25 cellular contexts compared by ENCODE assay signal in the genomic region with DNA sequence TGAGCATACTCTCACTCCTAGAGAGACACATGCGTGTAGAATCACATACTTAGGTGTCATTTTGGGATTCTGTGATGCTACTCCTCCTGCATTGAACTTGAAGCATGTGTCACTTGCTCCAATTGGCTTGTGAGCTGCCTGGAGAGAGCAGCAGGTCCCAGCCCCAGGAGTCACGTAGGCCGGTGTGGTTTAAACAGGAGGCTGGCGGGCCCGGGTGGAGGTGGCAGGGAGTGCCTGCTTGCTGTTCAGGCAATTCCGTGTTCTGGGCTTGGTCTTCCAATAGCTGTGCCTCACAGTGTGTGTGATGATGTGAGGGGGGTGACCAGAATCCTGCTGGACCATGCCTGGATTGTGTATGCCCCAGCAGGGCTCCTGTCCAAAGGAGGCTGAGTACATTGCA.
"Had no signal": no experiment of that assay in that cellular context is flagged by ENCODE, and none has a peak within 500 bp of the region (broad histone marks: within the 10 kb centered on the region; RNA-seq: fewer than 3 reads in every experiment).

No MANE protein-coding gene starts in this region.

- H3K9me3 Mint-ChIP-seq: mesothelial cell of epicardium; naive B cell; natural killer cell; nephron progenitor cell; neural progenitor cell; stimulated activated naive CD8-positive, alpha-beta T cell treated with anti-CD3 and anti-CD28 coated beads, Interleukin-15, Interleukin-2, amounts not matched to agents 100 ng/mL and 50 ng/mL, for 24 hours; type B pancreatic cell had no signal

- DNase-seq: islet precursor cell; left ventricle myocardium inferior; mesendoderm; naive B cell; natural killer cell; nephron progenitor cell; ovary; stimulated activated CD4-positive, alpha-beta T cell treated with anti-CD3 and anti-CD28 coated beads, Interleukin-12 subunit alpha, Interleukin-12 subunit beta, amount 100 ng/mL, for 4 hours; stimulated activated CD4-positive, alpha-beta T cell treated with anti-CD3 and anti-CD28 coated beads, Interleukin-15, amount 100 ng/mL, for 24 hours; stimulated activated CD4-positive, alpha-beta T cell treated with anti-CD3 and anti-CD28 coated beads, Interleukin-2, amount 100 ng/mL, for 24 hours; stimulated activated CD4-positive, alpha-beta T cell treated with anti-CD3 and anti-CD28 coated beads, Interleukin-4, amount 100 ng/mL, for 1 hour; stimulated activated naive CD4-positive, alpha-beta T cell; substantia nigra; uterus had no signal

- H3K4me1 ChIP-seq: left ventricle myocardium inferior, neural progenitor cell, right atrium auricular region, tibial nerve, uterus had no signal

- H3K4me3 ChIP-seq: hepatocyte, left ventricle myocardium inferior, lung, neural progenitor cell, ovary, right atrium auricular region, skin epidermis, tibial nerve, uterus had no signal

- H3K9me3 ChIP-seq: left ventricle myocardium inferior, ovary, right atrium auricular region, tibial nerve, uterus had no signal

- ATAC-seq: natural killer cell, sciatic nerve had no signal

- H3K27ac Mint-ChIP-seq: mesothelial cell of epicardium, neural progenitor cell, progenitor cell of endocrine pancreas had no signal

- H3K27ac ChIP-seq: hepatocyte, left ventricle myocardium inferior, neural progenitor cell, ovary, right atrium auricular region, skin epidermis, tibial nerve, uterus had no signal

- H3K4me1 Mint-ChIP-seq: mesothelial cell of epicardium, nephron progenitor cell, neural progenitor cell had no signal

- H3K4me3 Mint-ChIP-seq: mesothelial cell of epicardium; naive B cell; natural killer cell; nephron progenitor cell; neural progenitor cell; stimulated activated naive CD8-positive, alpha-beta T cell treated with anti-CD3 and anti-CD28 coated beads, Interleukin-15, Interleukin-2, amounts not matched to agents 100 ng/mL and 50 ng/mL, for 24 hours; type B pancreatic cell had no signal

- H3K4me2 ChIP-seq: hepatocyte, neural progenitor cell had no signal

- H3K27me3 ChIP-seq: hepatocyte, neural progenitor cell, ovary, right atrium auricular region, tibial nerve, uterus had no signal

- H2AFZ ChIP-seq: hepatocyte, neural progenitor cell had no signal

- H3K27me3 Mint-ChIP-seq: naive B cell; progenitor cell of endocrine pancreas; stimulated activated naive CD8-positive, alpha-beta T cell treated with anti-CD3 and anti-CD28 coated beads, Interleukin-15, Interleukin-2, amounts not matched to agents 100 ng/mL and 50 ng/mL, for 24 hours; type B pancreatic cell had no signal

- H3K9ac ChIP-seq: neural progenitor cell had no signal

- H3K36me3 ChIP-seq: neural progenitor cell, ovary, uterus had no signal
